In genomic region chr5:131635755-131636479, GRCh38 we compare ENCODE assay signal across 8 cellular contexts. TPM values are rescaled to one million over a fixed set of nuclear protein-coding genes. Genes with fewer than 3 reads are reported as not detected.
DNase-seq lines count a peak whose midpoint lies in the region; ATAC-seq and TF ChIP-seq lines count a peak whose summit lies in the region.

No MANE protein-coding gene starts in this region.

- BruUV-seq in mammary epithelial cell (replicated peaks; lab: Mats Ljungman, UMichigan) = TSS peak; percentile 94

- H3K4me2 ChIP-seq in mammary epithelial cell (ENCODE audit: insufficient read depth, low read depth, low read length) = peak overlapping the region; percentile 86

- 3% methylated on average over 14 of the region's 16 CpGs for WGBS in mammary epithelial cell (ENCODE audit: low coverage, missing lambda C conversion rate)

- intact Hi-C loops in mammary epithelial cell (cut with micrococcal nuclease) = loop anchor here (1.0 kb wide), 2 partner anchors 47 to 159 kb away; no protein-coding TSS in a partner anchor
- intact Hi-C loops in left colon (cut with DNase I, micrococcal nuclease) = no loop called here

- peaks cover 41% of the 10 kb centered on the region for H3K79me2 ChIP-seq in mammary epithelial cell (ENCODE audit: insufficient read depth, low read length)

- H3K4me3 ChIP-seq in mammary epithelial cell (replicated peaks in 1 of 3; ENCODE audit: insufficient read depth in 1 of 3, low read depth in 2 of 3, low read length in 3 of 3) = peak overlapping the region; percentile 56 to 83 (median 63)

- peak; percentile 26 to 50 for DNase-seq in NCI-H526 (lab: John Stamatoyannopoulos, UW)
- DNase-seq in NCI-H526 treated with DMSO at 0.1 percent for 48 hours (lab: John Stamatoyannopoulos, UW) = no peak
- peak; percentile 51 for DNase-seq in NCI-H748 treated with DMSO at 0.1 percent for 48 hours (lab: John Stamatoyannopoulos, UW)
- peak; percentile 18 for DNase-seq in mammary epithelial cell
- no peak for DNase-seq in left colon
- peak in 12 of 49 donors; percentile 46 to 85 (median 59) for DNase-seq in substantia nigra (lab: John Stamatoyannopoulos, UW)

- dilution Hi-C loops in mammary epithelial cell (cut with HindIII; ENCODE audit: low sequenced_read_pairs) = no loop called here

- H3K36me3 ChIP-seq in mammary epithelial cell (ENCODE audit: insufficient read depth, low read length) = no peaks in the 10 kb centered on the region

- CTCF ChIA-PET in mammary epithelial cell (lab: Charles Lee; ENCODE audit: low non-redundant PET) = interaction anchor here (0.6 kb wide), 1 partner anchor 135 kb away, joined by 9 read pairs; no protein-coding TSS in a partner anchor

- H3K9ac ChIP-seq in mammary epithelial cell (ENCODE audit: insufficient read depth, low read length) = peak overlapping the region; percentile 98

- H3K9me3 ChIP-seq in mammary epithelial cell (replicated peaks; ENCODE audit: insufficient read depth, low read length) = no peaks in the 10 kb centered on the region

- no peak for TF ChIP-seq CTCF in mammary epithelial cell (conservative IDR thresholded peaks at IDR 0.05 in 1 of 2, IDR thresholded peaks at IDR 0.05 in 1 of 2; ENCODE audit: extremely low read depth in 1 of 2, insufficient read depth in 1 of 2, low read depth in 1 of 2, low read length in 2 of 2)

- H3K27me3 ChIP-seq in mammary epithelial cell (ENCODE audit: insufficient read depth, low read length) = no peaks in the 10 kb centered on the region

- in situ Hi-C loops in mammary epithelial cell (cut with MboI; ENCODE audit: low sequenced_read_pairs in 2 of 2) = no loop called here

- peak overlapping the region; percentile 85 for H2AFZ ChIP-seq in mammary epithelial cell (ENCODE audit: low read depth, low read length)

- ATAC-seq in left colon (peak; percentile 2), GM19455 (IDR thresholded peaks at IDR 0.05; ENCODE audit: unreplicated experiment) (no peak), HG03039 (IDR thresholded peaks at IDR 0.05; ENCODE audit: unreplicated experiment) (no peak)

- H3K4me1 ChIP-seq in mammary epithelial cell (ENCODE audit: insufficient read depth, low read length) = peaks cover 18% of the 10 kb centered on the region

- no peaks in the 10 kb centered on the region for H4K20me1 ChIP-seq in mammary epithelial cell (ENCODE audit: insufficient read depth, low read length)

- H3K27ac ChIP-seq in mammary epithelial cell (ENCODE audit: insufficient read depth, low read depth, low read length) = peak overlapping the region; percentile 97
- peak overlapping the region; percentile 95 for H3K27ac ChIP-seq in substantia nigra (ENCODE audit: low read depth, low read length, poor library complexity, severe bottlenecking)

RNA-seq across cellular contexts. Expression of gene RAPGEF6, which starts 0.9 kb away (rescaled TPM):
- 10 to 100 TPM; 14.4 to 14.8 TPM for total RNA-seq in mammary epithelial cell
- polyA plus RNA-seq in mammary epithelial cell = 5.6 TPM
- polyA minus RNA-seq in mammary epithelial cell = 45.4 TPM
- total RNA-seq in left colon = 10 to 100 TPM; 18.4 to 18.8 TPM

Comparison
In these comparisons a context has a peak if more than half of its experiments do, and no peak if none do; other contexts are left out.
1. DNase-seq: peak in NCI-H526 (2 of 2), NCI-H748 treated with DMSO at 0.1 percent for 48 hours (single experiment) and mammary epithelial cell (single experiment); none in NCI-H526 treated with DMSO at 0.1 percent for 48 hours (single experiment) and left colon (0 of 2).